ENCODE assay signal across 8 cellular contexts in genomic region chr16:57486858-57487834, GRCh38. TPM values are rescaled to one million over a fixed set of nuclear protein-coding genes. Genes with fewer than 3 reads are reported as not detected.
DNase-seq lines count a peak whose midpoint lies in the region; ATAC-seq and TF ChIP-seq lines count a peak whose summit lies in the region.

No MANE protein-coding gene starts in this region.

- 76 to 90% (median 86%) methylated on average over 6 to 8 of the region's 8 CpGs for WGBS in spleen, 5 donors

- H3K4me3 Mint-ChIP-seq in glutamatergic neuron (ENCODE audit: unreplicated experiment), result peak overlapping the region; percentile 72

- H3K9me3 ChIP-seq in spleen, result no peaks in the 10 kb centered on the region

- H3K4me1 ChIP-seq in spleen, result peaks cover 14 to 30% (median 25%) of the 10 kb centered on the region in 6 donors

- TF ChIP-seq CTCF in GM13977 (IDR thresholded peaks at IDR 0.05; ENCODE audit: extremely low read depth, insufficient read depth, missing control alignments) (no peak), glutamatergic neuron (IDR thresholded peaks at IDR 0.05; ENCODE audit: partially characterized antibody, unreplicated experiment) (no peak), spleen (IDR thresholded peaks at IDR 0.05 in 8 of 11, conservative IDR thresholded peaks at IDR 0.05 in 3 of 11) (no peak)

- in situ Hi-C loops in GM13977 (cut with MboI; ENCODE audit: low pct_unique_long_range_greater_than_20kb, low sequenced_read_pairs, unreplicated experiment), result no loop called here

- DNase-seq in GM13977 (ENCODE audit: low spot score) (peak; percentile 67), glutamatergic neuron (no peak), spleen (peak; percentile 62), AG20443 (ENCODE audit: low spot score) (no peak), NCI-H1417 treated with DMSO at 0.1 percent for 48 hours (lab: John Stamatoyannopoulos, UW) (no peak), hypothalamus (lab: John Stamatoyannopoulos, UW) (no peak)

- intact Hi-C loops in spleen (cut with DNase I; ENCODE audit: low total_unique reads), result no loop called here

- H3K9me3 Mint-ChIP-seq in glutamatergic neuron (ENCODE audit: unreplicated experiment), result peaks cover 4% of the 10 kb centered on the region

- peak; percentile 4; the same call in 2 of the 3 replicates for ATAC-seq in SK-N-SH treated with all-trans-retinoic acid at 6 μM for 48 hours
- no peak for ATAC-seq in GM21367 (IDR thresholded peaks at IDR 0.05; ENCODE audit: unreplicated experiment)

- peaks cover 10% of the 10 kb centered on the region for H3K4me1 Mint-ChIP-seq in glutamatergic neuron (ENCODE audit: low read depth, unreplicated experiment)

- H3K36me3 ChIP-seq in spleen, result no peaks in the 10 kb centered on the region

- H3K27me3 Mint-ChIP-seq in glutamatergic neuron (ENCODE audit: unreplicated experiment), result peaks cover 3% of the 10 kb centered on the region

- H3K4me3 ChIP-seq in spleen, result peak overlapping the region in 7 of 8 donors; percentile 45 to 85 (median 60)

- H3K27ac ChIP-seq in spleen, result peak overlapping the region in 6 of 8 donors; percentile 16 to 71 (median 64)

- no peak for TF ChIP-seq POLR2A in spleen (IDR thresholded peaks at IDR 0.05)

- H3K36me3 Mint-ChIP-seq in glutamatergic neuron (ENCODE audit: unreplicated experiment), result no peaks in the 10 kb centered on the region

- H3K27me3 ChIP-seq in spleen (replicated peaks in 1 of 7), result peaks cover 0 to 13% (median 0%) of the 10 kb centered on the region in 7 donors

- peak overlapping the region; percentile 20 for H3K27ac Mint-ChIP-seq in glutamatergic neuron (ENCODE audit: unreplicated experiment)

TF ChIP-seq in SK-N-SH treated with all-trans-retinoic acid at 6 μM for 48 hours, 23 proteins besides CTCF, POLR2A, EP300 and RAD21:
- no peak for TF ChIP-seq PATZ1 (CRISPR knock-in tag; IDR thresholded peaks at IDR 0.05; ENCODE audit: borderline replicate concordance)
- TF ChIP-seq SNAI2 (CRISPR knock-in tag; IDR thresholded peaks at IDR 0.05), result no peak
- no peak for TF ChIP-seq ESRRG (CRISPR knock-in tag; IDR thresholded peaks at IDR 0.05)
- TF ChIP-seq TCF4 (CRISPR knock-in tag; IDR thresholded peaks at IDR 0.05; ENCODE audit: borderline replicate concordance), result no peak
- no peak for TF ChIP-seq CSDC2 (CRISPR knock-in tag; IDR thresholded peaks at IDR 0.05)
- no peak for TF ChIP-seq RARB (CRISPR knock-in tag; IDR thresholded peaks at IDR 0.05)
- TF ChIP-seq CREB5 (CRISPR knock-in tag; IDR thresholded peaks at IDR 0.05; ENCODE audit: low read depth), result no peak

RNA-seq across cellular contexts. Expression of gene DOK4, which starts 0.9 kb away (rescaled TPM):
- 23.4 TPM for total RNA-seq in glutamatergic neuron (ENCODE audit: unreplicated experiment)
- total RNA-seq in spleen, result 10 to 100 TPM in 6 of 7 donors, 1 to 10 TPM in 1; 7.3 to 19.8 (median 16.1) TPM
- 10 to 100 TPM in 1 of 3 donors, 1 to 10 TPM in 2; 4.1 to 10.0 (median 5.5) TPM for polyA plus RNA-seq in spleen

RNA-seq across cellular contexts. Expression of gene POLR2C, which starts 24.7 kb away (rescaled TPM):
- total RNA-seq in glutamatergic neuron (ENCODE audit: unreplicated experiment), result 48.1 TPM
- total RNA-seq in spleen, result 10 to 100 TPM; 42.3 to 75.6 (median 52.7) TPM
- 10 to 100 TPM; 23.2 to 42.7 (median 35.0) TPM for polyA plus RNA-seq in spleen

RNA-seq across cellular contexts. Expression of gene COQ9, which starts 39.9 kb away (rescaled TPM):
- total RNA-seq in glutamatergic neuron (ENCODE audit: unreplicated experiment) (45.1 TPM), spleen (10 to 100 TPM; 25.8 to 39.9 (median 29.6) TPM)
- 10 to 100 TPM; 32.2 to 34.9 (median 34.4) TPM for polyA plus RNA-seq in spleen

RNA-seq across cellular contexts. Expression of gene CIAPIN1, which starts 40.0 kb away (rescaled TPM):
- total RNA-seq in glutamatergic neuron (ENCODE audit: unreplicated experiment) (129 TPM), spleen (10 to 100 TPM; 21.4 to 39.8 (median 31.3) TPM)
- polyA plus RNA-seq in spleen, result 10 to 100 TPM; 19.6 to 28.4 (median 22.1) TPM

RNA-seq across cellular contexts. Expression of gene CCDC102A, which starts 49.2 kb away (rescaled TPM):
- total RNA-seq in glutamatergic neuron (ENCODE audit: unreplicated experiment), result not detected
- 10 to 100 TPM in 2 of 7 donors, 1 to 10 TPM in 5; 7.0 to 14.8 (median 7.9) TPM for total RNA-seq in spleen
- polyA plus RNA-seq in spleen, result 1 to 10 TPM; 4.6 to 7.7 (median 4.8) TPM

Comparison
In these comparisons a context has a peak if more than half of its experiments do, and no peak if none do; other contexts are left out.
1. DNase-seq: peak in GM13977 (single experiment) and spleen (single experiment); none in glutamatergic neuron (single experiment), AG20443 (single experiment), NCI-H1417 treated with DMSO at 0.1 percent for 48 hours (single experiment) and hypothalamus (0 of 51).